1 cellular context compared by ENCODE assay signal in the genomic region with DNA sequence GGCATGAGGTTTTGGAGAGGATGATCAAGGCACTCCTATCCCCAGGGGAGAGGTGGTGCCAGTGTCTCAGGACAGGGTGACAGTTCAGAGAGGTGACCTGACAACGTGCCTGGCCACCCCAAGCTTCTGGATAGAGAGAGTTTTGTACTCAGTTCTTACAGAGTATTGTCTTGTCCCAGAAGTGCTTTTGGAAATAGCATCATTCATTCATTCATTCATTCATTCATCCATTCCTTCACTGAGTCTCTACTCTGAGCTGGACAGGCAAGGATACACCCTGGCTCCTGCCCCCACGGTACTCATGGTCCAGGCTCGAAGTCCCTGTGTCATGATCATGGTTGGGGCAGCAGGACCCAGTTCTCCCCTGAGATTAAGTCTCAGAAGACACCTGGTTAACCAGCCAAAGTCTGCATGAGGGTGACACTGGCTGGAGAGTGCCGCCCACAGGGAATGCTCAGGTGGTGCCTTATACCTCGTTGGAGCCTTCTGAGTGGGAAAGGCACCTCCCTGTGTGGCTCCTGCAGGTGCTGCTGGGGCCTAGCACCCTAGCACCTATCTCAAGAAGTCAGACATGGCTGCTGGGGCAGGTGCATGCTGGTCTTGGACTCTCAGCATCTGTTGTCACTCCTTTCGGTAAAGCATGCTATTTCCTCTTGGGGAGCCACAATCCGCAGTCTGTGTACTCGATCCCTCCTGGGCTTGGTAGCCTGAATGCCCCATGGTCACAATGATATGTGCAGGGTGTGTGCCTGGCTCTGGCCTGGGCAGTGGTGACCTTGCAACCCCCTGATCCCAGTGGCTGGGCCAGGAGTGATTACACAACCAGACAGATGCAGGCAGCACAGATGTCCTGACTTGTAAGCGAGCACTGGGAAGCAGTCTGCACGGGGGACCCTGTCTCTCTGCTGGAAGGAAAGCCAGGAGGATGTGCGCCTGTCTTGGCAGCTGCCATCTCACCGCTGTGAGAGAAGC.
TF ChIP-seq lines count a peak whose summit lies in the region.

No MANE protein-coding gene starts in this region.

TF ChIP-seq in IMR-90, 13 proteins besides CTCF, POLR2A, EP300 and RAD21:
- TF ChIP-seq RCOR1 (IDR thresholded peaks at IDR 0.05; ENCODE audit: insufficient replicate concordance, low read length) (no peak), RFX5 (IDR thresholded peaks at IDR 0.05; ENCODE audit: low read depth, low read length) (no peak), SMC3 (IDR thresholded peaks at IDR 0.05; ENCODE audit: low read depth, low read length) (no peak), NFE2L2 (IDR thresholded peaks at IDR 0.05; ENCODE audit: low read depth, low read length) (no peak), MAFK (IDR thresholded peaks at IDR 0.05; ENCODE audit: low read depth, low read length) (no peak), MXI1 (IDR thresholded peaks at IDR 0.05; ENCODE audit: borderline replicate concordance, low read depth, low read length) (no peak), CEBPB (IDR thresholded peaks at IDR 0.05; ENCODE audit: low read depth, low read length) (no peak), MAZ (IDR thresholded peaks at IDR 0.05; ENCODE audit: borderline replicate concordance, low read depth, low read length) (no peak), CHD1 (IDR thresholded peaks at IDR 0.05; ENCODE audit: low read depth, low read length) (no peak)
- TF ChIP-seq, protein P1, sequence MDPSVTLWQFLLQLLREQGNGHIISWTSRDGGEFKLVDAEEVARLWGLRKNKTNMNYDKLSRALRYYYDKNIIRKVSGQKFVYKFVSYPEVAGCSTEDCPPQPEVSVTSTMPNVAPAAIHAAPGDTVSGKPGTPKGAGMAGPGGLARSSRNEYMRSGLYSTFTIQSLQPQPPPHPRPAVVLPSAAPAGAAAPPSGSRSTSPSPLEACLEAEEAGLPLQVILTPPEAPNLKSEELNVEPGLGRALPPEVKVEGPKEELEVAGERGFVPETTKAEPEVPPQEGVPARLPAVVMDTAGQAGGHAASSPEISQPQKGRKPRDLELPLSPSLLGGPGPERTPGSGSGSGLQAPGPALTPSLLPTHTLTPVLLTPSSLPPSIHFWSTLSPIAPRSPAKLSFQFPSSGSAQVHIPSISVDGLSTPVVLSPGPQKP (IDR thresholded peaks at IDR 0.05; ENCODE audit: borderline replicate concordance, low read depth, low read length): no peak
TF ChIP-seq in IMR-90: peak in this region for 0.
